ENCODE assay signal across 8 cellular contexts in genomic region chr4:15963001-15963451, GRCh38. TPM values are rescaled to one million over a fixed set of nuclear protein-coding genes. Genes with fewer than 3 reads are reported as not detected.
DNase-seq lines count a peak whose midpoint lies in the region; ATAC-seq and TF ChIP-seq lines count a peak whose summit lies in the region.

FGFBP2 (minus strand) TSS chr4:15963175; CDS start chr4:15963129, 46 bp downstream.

- POLR2A ChIA-PET in CD8-positive, alpha-beta memory T cell (lab: Charles Lee) = no interaction called here

- intact Hi-C loops in natural killer cell (cut with micrococcal nuclease) = loop anchor here (1.0 to 5.0 kb wide), 4 partner anchors 38 to 961 kb away; partner anchors contain the start of genes CD38 and CPEB2
- intact Hi-C loops in testis (cut with DNase I; ENCODE audit: low total_unique reads) = no loop called here

- H3K9me3 Mint-ChIP-seq in CD8-positive, alpha-beta memory T cell = peaks cover 0 to 7% (median 0%) of the 10 kb centered on the region in 5 donors
- H3K9me3 Mint-ChIP-seq in natural killer cell = peaks cover 0 to 2% of the 10 kb centered on the region in 2 donors

- no peaks in the 10 kb centered on the region for H3K9me3 ChIP-seq in CD8-positive, alpha-beta memory T cell (ENCODE audit: low read length)
- no peaks in the 10 kb centered on the region for H3K9me3 ChIP-seq in testis

- H3K4me3 Mint-ChIP-seq in CD8-positive, alpha-beta memory T cell = peak within 1 kb of the TSS; percentile 71 to 90 (median 81)
- peak within 1 kb of the TSS; percentile 89 for H3K4me3 Mint-ChIP-seq in natural killer cell

- TF ChIP-seq CTCF in natural killer cell (IDR thresholded peaks at IDR 0.05) = peak; percentile 43
- TF ChIP-seq CTCF in testis (IDR thresholded peaks at IDR 0.05) = peak in 1 of 3 experiments; percentile 5

- peak within 1 kb of the TSS; percentile 58 for H3K27ac ChIP-seq in CD8-positive, alpha-beta memory T cell (ENCODE audit: low read depth, low read length)
- H3K27ac ChIP-seq in testis = no peak within 1 kb of the TSS

- H3K36me3 ChIP-seq in CD8-positive, alpha-beta memory T cell (ENCODE audit: insufficient read depth, low read length) = no peaks in the 10 kb centered on the region
- no peaks in the 10 kb centered on the region for H3K36me3 ChIP-seq in testis (ENCODE audit: low read depth, missing control alignments)

- peaks cover 11 to 14% of the 10 kb centered on the region in 2 donors for H3K27me3 Mint-ChIP-seq in CD8-positive, alpha-beta memory T cell
- H3K27me3 Mint-ChIP-seq in natural killer cell (ENCODE audit: low read depth in 2 of 2) = no peaks in the 10 kb centered on the region

- H3K27ac Mint-ChIP-seq in CD8-positive, alpha-beta memory T cell = peak within 1 kb of the TSS; percentile 78 to 95 (median 89)
- peak within 1 kb of the TSS; percentile 94 to 95 for H3K27ac Mint-ChIP-seq in natural killer cell

- TF ChIP-seq POLR2A in testis (IDR thresholded peaks at IDR 0.05) = no peak

- no peaks in the 10 kb centered on the region for H3K27me3 ChIP-seq in CD8-positive, alpha-beta memory T cell (ENCODE audit: insufficient read depth, low read length, poor library complexity, severe bottlenecking)
- no peaks in the 10 kb centered on the region for H3K27me3 ChIP-seq in testis

- H3K4me1 Mint-ChIP-seq in CD8-positive, alpha-beta memory T cell = peaks cover 35 to 43% (median 35%) of the 10 kb centered on the region in 3 donors
- H3K4me1 Mint-ChIP-seq in natural killer cell = peaks cover 64 to 70% of the 10 kb centered on the region in 2 donors

- DNase-seq in CD8-positive, alpha-beta memory T cell = peak; percentile 21 to 80 (median 64)
- DNase-seq in Kasumi-1 (lab: John Stamatoyannopoulos, UW) (peak; percentile 45 to 51), natural killer cell (peak; percentile 67), testis (peak; percentile 80), GOT3 (lab: John Stamatoyannopoulos, UW) (no peak)
- peak; percentile 26 to 29 for DNase-seq in activated CD4-positive, alpha-beta T cell treated with anti-CD3 and anti-CD28 coated beads for 4 hours
- DNase-seq in effector CD8-positive, alpha-beta T cell (lab: John Stamatoyannopoulos, UW) = peak; percentile 51

- CTCF ChIA-PET in CD8-positive, alpha-beta memory T cell (lab: Charles Lee) = interaction anchor here (0.8 to 2.7 kb wide), 5 partner anchors 11 to 246 kb away, joined by 3 to 13 read pairs (median 5); no protein-coding TSS in a partner anchor

- H3K4me1 ChIP-seq in CD8-positive, alpha-beta memory T cell (ENCODE audit: insufficient read depth, low read length) = peaks cover 20% of the 10 kb centered on the region
- peaks cover 4% of the 10 kb centered on the region for H3K4me1 ChIP-seq in testis

- H3K36me3 Mint-ChIP-seq in CD8-positive, alpha-beta memory T cell = no peaks in the 10 kb centered on the region
- peaks cover 9% of the 10 kb centered on the region for H3K36me3 Mint-ChIP-seq in natural killer cell

- ATAC-seq in GM19395 (IDR thresholded peaks at IDR 0.05; ENCODE audit: unreplicated experiment) = peak; percentile 52
- peak; percentile 51 to 72 (median 65) for ATAC-seq in natural killer cell

- WGBS in testis, 2 donors = 43 to 55% methylated on average over 8 to 9 of the region's 9 CpGs

- peak within 1 kb of the TSS; percentile 26 for H3K4me3 ChIP-seq in CD8-positive, alpha-beta memory T cell (ENCODE audit: low read length)
- peak within 1 kb of the TSS in 1 of 2 donors; percentile 8 for H3K4me3 ChIP-seq in testis

RNA-seq across cellular contexts. Expression of gene FGFBP2, which starts in this region (rescaled TPM):
- total RNA-seq in CD8-positive, alpha-beta memory T cell = 1 to 10 TPM; 3.5 TPM
- polyA plus RNA-seq in CD8-positive, alpha-beta memory T cell = 99.3 TPM
- total RNA-seq in natural killer cell = 100 to 1,000 TPM; 644 to 736 (median 713) TPM
- 100 to 1,000 TPM in 1 of 2 donors, 10 to 100 TPM in 1; 19.4 to 139 TPM for total RNA-seq in testis
- 20.3 TPM for polyA plus RNA-seq in testis (ENCODE audit: insufficient read depth, low read depth, low replicate concordance)

Comparison
In these comparisons a context has a peak if more than half of its experiments do, and no peak if none do; other contexts are left out.
1. RNA of gene FGFBP2 (total RNA-seq): 644 to 736 TPM in natural killer cell; 19.4 to 139 TPM in testis and 3.5 TPM in CD8-positive, alpha-beta memory T cell; every median in the first group is over 4 times any median in the second.